ENCODE assay signal across 8 cellular contexts in the genomic region with DNA sequence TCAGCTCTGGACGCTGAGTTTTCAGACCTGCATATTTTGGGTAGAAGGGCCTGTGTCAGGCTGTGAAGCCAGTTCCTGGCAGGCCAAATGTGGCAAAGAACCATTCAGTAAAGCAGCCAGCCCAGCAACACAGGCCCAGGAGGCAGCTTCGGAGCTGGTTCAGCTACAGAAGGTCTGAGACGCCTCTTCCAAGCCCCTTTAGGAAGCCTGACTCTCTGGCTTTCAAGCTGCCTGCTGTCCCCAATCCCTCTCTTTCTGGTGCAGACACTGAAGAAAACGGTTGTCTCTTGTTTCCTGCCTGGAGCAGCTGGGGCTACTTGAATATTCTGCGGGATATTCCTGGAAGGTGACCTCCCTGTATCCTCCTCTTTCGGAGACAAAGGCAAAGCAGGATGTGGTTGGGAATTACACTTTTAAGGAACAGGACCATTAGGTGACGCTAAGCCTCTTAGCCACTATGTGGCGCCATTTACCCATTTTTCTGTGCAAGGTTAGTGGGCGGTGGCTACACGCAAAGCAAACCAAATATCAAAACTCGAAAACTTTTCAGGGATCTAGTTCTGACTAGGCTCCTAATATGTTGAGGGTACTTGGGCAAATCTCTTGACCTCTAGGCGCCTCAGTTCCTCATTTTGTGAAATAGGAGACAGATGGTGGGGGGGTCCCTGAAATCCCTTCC. TPM values are rescaled to one million over a fixed set of nuclear protein-coding genes. Genes with fewer than 3 reads are reported as not detected.
A peak's percentile ranks its signal among the peaks of the same experiment; 100 is the strongest.
DNase-seq lines count a peak whose midpoint lies in the region; ATAC-seq, FAIRE-seq and TF ChIP-seq lines count a peak whose summit lies in the region.

No MANE protein-coding gene starts in this region.

- ATAC-seq in A549 (peak; percentile 95 to 98), HG02642 (IDR thresholded peaks at IDR 0.05; ENCODE audit: poor library complexity, unreplicated experiment) (peak; percentile 80)

- CTCF ChIA-PET in A549 (lab: Yijun Ruan, JAX), result interaction anchor here (0.6 to 4.6 kb wide), 22 partner anchors 8 to 1167 kb away, joined by 3 to 49 read pairs (median 4); no protein-coding TSS in a partner anchor

- peak; percentile 90 to 93 for TF ChIP-seq RAD21 in A549 (conservative IDR thresholded peaks at IDR 0.05 in 1 of 2, IDR thresholded peaks at IDR 0.05 in 1 of 2)

- no peaks in the 10 kb centered on the region for H3K36me3 Mint-ChIP-seq in brain

- H3K4me3 Mint-ChIP-seq in brain, result no peak overlapping the region

- H3K27ac Mint-ChIP-seq in brain, result peak overlapping the region; percentile 60 to 90 (median 82)

- POLR2A ChIA-PET in A549 (lab: Yijun Ruan, JAX), result no interaction called here

- peak overlapping the region; percentile 72 for H3K4me2 ChIP-seq in A549

- peak; percentile 74 for TF ChIP-seq CTCF in A549 (IDR thresholded peaks at IDR 0.05)
- peak; percentile 70 for TF ChIP-seq CTCF in GM12875 (IDR thresholded peaks at IDR 0.05; ENCODE audit: borderline replicate concordance, insufficient read depth, low read depth, low read length)
- TF ChIP-seq CTCF in brain (conservative IDR thresholded peaks at IDR 0.05), result peak; percentile 73 to 74

- H3K9me3 ChIP-seq in A549, result no peaks in the 10 kb centered on the region

- peak; percentile 86 for FAIRE-seq in A549 (lab: Jason Lieb, UNC)

- H3K4me3 ChIP-seq in A549 (no peak overlapping the region), GM12875 (ENCODE audit: low read depth, low read length) (no peak overlapping the region)

- peaks cover 14% of the 10 kb centered on the region for H3K4me1 Mint-ChIP-seq in brain

- 3% methylated on average over 11 of the region's 12 CpGs for WGBS in A549 (ENCODE audit: missing lambda C conversion rate)

- H3K27me3 Mint-ChIP-seq in brain, result peaks cover 3% of the 10 kb centered on the region

- peaks cover 0 to 2% (median 0%) of the 10 kb centered on the region in 5 experiments for H3K9me3 Mint-ChIP-seq in brain

- no peaks in the 10 kb centered on the region for H3K4me1 ChIP-seq in A549

- DNase-seq in A549 (ENCODE audit: low read depth in 1 of 2, low spot score in 1 of 2) (peak; percentile 59 to 62), NCI-H1092 treated with DMSO at 0.1 percent for 48 hours (lab: John Stamatoyannopoulos, UW) (peak; percentile 22), T-helper 9 cell (peak; percentile 46), iPS-NIHi7 (ENCODE audit: extremely low spot score) (peak; percentile 67)
- peak; percentile 36 for DNase-seq in stimulated activated CD4-positive, alpha-beta T cell treated with anti-CD3 and anti-CD28 coated beads, Interleukin-1b, Interleukin-23, amount 100 ng/mL, for 48 hours

- TF ChIP-seq POLR2A in A549 (IDR thresholded peaks at IDR 0.05; ENCODE audit: low read length), result no peak

- no peak overlapping the region for H3K27ac ChIP-seq in A549

- TF ChIP-seq EP300 in A549 (IDR thresholded peaks at IDR 0.05), result no peak

TF ChIP-seq in A549, 52 proteins besides CTCF, POLR2A, EP300 and RAD21:
- peak; percentile 85 for TF ChIP-seq SMC3 (IDR thresholded peaks at IDR 0.05)
- TF ChIP-seq NR3C1 (IDR thresholded peaks at IDR 0.05), result no peak

RNA-seq across cellular contexts. Expression of a gene that starts 47.2 kb away (rescaled TPM):
- polyA plus RNA-seq in A549 (2011; rRNA removed) (59.3 and 67.7 TPM in 2 replicates), A549 (2017; fragmentation: RNase III; extraction: RNeasy Plus Mini Kit Qiagen cat#74134 plus additional on column Dnase treatment) (70.9 to 75.8 TPM (median 72.0 TPM) in 3 replicates), brain (ENCODE audit: insufficient read depth, low read depth, low replicate concordance) (63.2 TPM)
- 86.7 and 92.7 TPM in 2 replicates for polyA plus RNA-seq in A549 (2012; cell fraction: cytosol; rRNA removed)
- 80.3 and 82.4 TPM in 2 replicates for polyA plus RNA-seq in A549 (2012; cell fraction: nucleus; rRNA removed)
- polyA minus RNA-seq in A549 (2011; rRNA and poly(A)+ RNA removed), result 36.7 and 54.7 TPM in 2 replicates
